16 cellular contexts compared by ENCODE assay signal in the genomic region with DNA sequence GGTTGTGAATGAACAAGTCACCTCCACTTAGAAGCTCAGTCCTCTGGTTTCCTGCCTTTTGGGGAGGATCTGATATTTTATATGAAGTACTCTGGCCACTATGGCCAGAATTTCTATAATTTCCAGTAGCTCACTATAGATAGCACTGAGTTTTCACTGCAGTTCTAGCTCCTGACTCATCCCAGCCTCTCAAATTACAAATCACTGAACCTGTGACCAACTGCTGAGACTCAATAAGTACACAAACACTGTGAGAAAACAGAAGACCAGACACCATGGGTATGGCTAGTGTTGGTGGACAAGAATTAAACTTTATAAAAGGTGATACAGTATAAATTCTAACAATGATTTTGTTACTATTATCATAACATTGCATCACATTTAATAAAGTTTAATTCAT. TPM values are rescaled to one million over a fixed set of nuclear protein-coding genes. Genes with fewer than 3 reads are reported as not detected.
DNase-seq lines count a peak whose midpoint lies in the region; ATAC-seq, FAIRE-seq and TF ChIP-seq lines count a peak whose summit lies in the region.
"Had no signal": no experiment of that assay in that cellular context is flagged by ENCODE, and none has a peak within 500 bp of the region (broad histone marks: within the 10 kb centered on the region; RNA-seq: fewer than 3 reads in every experiment).

No MANE protein-coding gene starts in this region.

- no peak overlapping the region for H3K18ac ChIP-seq in mesendoderm (ENCODE audit: low read length)

- no peak for TF ChIP-seq CTCF in AG10803 (conservative IDR thresholded peaks at IDR 0.05; ENCODE audit: low read length)
- no peak for TF ChIP-seq CTCF in brain microvascular endothelial cell (IDR thresholded peaks at IDR 0.05; ENCODE audit: low read depth, low read length, missing control alignments)

- no peak overlapping the region for H3K23ac ChIP-seq in mesendoderm (ENCODE audit: low read length)

- no peak overlapping the region for H2BK15ac ChIP-seq in mesendoderm (replicated peaks; ENCODE audit: low read depth)

- DNase-seq in AG10803 (ENCODE audit: low read depth) (peak; percentile 34), HTR-8/SVneo (ENCODE audit: insufficient read length, low spot score) (peak; percentile 59), brain microvascular endothelial cell (peak; percentile 85), mesendoderm (peak; percentile 19), substantia nigra (lab: John Stamatoyannopoulos, UW) (no peak), ecto neural progenitor cell (ENCODE audit: low spot score) (no peak)
- DNase-seq in stimulated activated naive CD8-positive, alpha-beta T cell treated with anti-CD3 and anti-CD28 coated beads, Interleukin-15, Interleukin-2, amounts not matched to agents 100 U/mL and 50 U/mL, for 24 hours: no peak
- DNase-seq: activated CD4-positive, alpha-beta memory T cell treated with anti-CD3 and anti-CD28 coated beads for 36 hours; activated naive CD8-positive, alpha-beta T cell treated with anti-CD3 and anti-CD28 coated beads for 36 hours; left cardiac atrium; NCI-H2107; trophoblast cell had no signal

- no peak for FAIRE-seq in HTR-8/SVneo (lab: Jason Lieb, UNC)
- FAIRE-seq: GM12891 had no signal

- H3K27ac ChIP-seq in brain microvascular endothelial cell: peak overlapping the region; percentile 68
- H3K27ac ChIP-seq in mesendoderm (ENCODE audit: low read depth, low read length): no peak overlapping the region
- no peak overlapping the region for H3K27ac ChIP-seq in substantia nigra (ENCODE audit: low read depth, low read length, poor library complexity, severe bottlenecking)
- H3K27ac ChIP-seq: prostate gland had no signal

- H4K8ac ChIP-seq in mesendoderm (ENCODE audit: low read depth, low read length): no peak overlapping the region

- H3K4me3 ChIP-seq in AG10803 (ENCODE audit: low read length) (no peak overlapping the region), brain microvascular endothelial cell (ENCODE audit: low read depth, low read length) (no peak overlapping the region), mesendoderm (ENCODE audit: low read length) (no peak overlapping the region)
- H3K4me3 ChIP-seq: prostate gland had no signal

- no peak for ATAC-seq in HG02973 (IDR thresholded peaks at IDR 0.05; ENCODE audit: unreplicated experiment)
- ATAC-seq in stimulated activated naive CD8-positive, alpha-beta T cell treated with anti-CD3 and anti-CD28 coated beads, Interleukin-15, Interleukin-2, amounts not matched to agents 100 U/mL and 50 U/mL, for 24 hours: no peak
- ATAC-seq: left cardiac atrium had no signal

- no peak overlapping the region for H3K9ac ChIP-seq in mesendoderm (ENCODE audit: low read length)

- no peak overlapping the region for H2BK5ac ChIP-seq in mesendoderm (ENCODE audit: low read length)

- no peak overlapping the region for H3K4me2 ChIP-seq in mesendoderm (ENCODE audit: low read length)

- no peak overlapping the region for H2AK5ac ChIP-seq in mesendoderm (ENCODE audit: low read length)

- H3K36me3 ChIP-seq in brain microvascular endothelial cell (replicated peaks): no peaks in the 10 kb centered on the region
- no peaks in the 10 kb centered on the region for H3K36me3 ChIP-seq in mesendoderm (ENCODE audit: control insufficient read depth, insufficient read depth, low read length)
- H3K36me3 ChIP-seq: prostate gland had no signal

- in situ Hi-C loops in brain microvascular endothelial cell (cut with HindIII; ENCODE audit: low pct_ligation_motif_present, low sequenced_read_pairs): no loop called here

- no peaks in the 10 kb centered on the region for H3K4me1 ChIP-seq in mesendoderm (ENCODE audit: control insufficient read depth, low read depth, low read length)
- H3K4me1 ChIP-seq: prostate gland had no signal

- H3K4ac ChIP-seq in mesendoderm (ENCODE audit: low read depth, low read length): no peak overlapping the region

- no peak overlapping the region for H4K5ac ChIP-seq in mesendoderm (ENCODE audit: low read length)

- no peak overlapping the region for H3K56ac ChIP-seq in mesendoderm (ENCODE audit: low read length)

- H3K27me3 ChIP-seq in brain microvascular endothelial cell (replicated peaks) (no peaks in the 10 kb centered on the region), mesendoderm (ENCODE audit: insufficient read depth, low read length, poor library complexity) (no peaks in the 10 kb centered on the region)

- H3K79me2 ChIP-seq in mesendoderm (ENCODE audit: control insufficient read depth, insufficient read depth, low read length): no peaks in the 10 kb centered on the region

- H2BK120ac ChIP-seq in mesendoderm (ENCODE audit: low read depth, low read length): no peak overlapping the region

- H3K79me1 ChIP-seq in mesendoderm (ENCODE audit: low read length): no peaks in the 10 kb centered on the region

RNA-seq across cellular contexts. Expression of a gene that starts 47.1 kb away (rescaled TPM):
- 0.18 TPM for polyA plus RNA-seq in mesendoderm (2013, experiment 1 of 2)
- 0.28 TPM for polyA plus RNA-seq in mesendoderm (2013, experiment 2 of 2)
- polyA plus RNA-seq: CD14-positive monocyte had no signal

Comparison
In these comparisons a context has a peak if more than half of its experiments do, and no peak if none do; other contexts are left out.
1. DNase-seq: peak in AG10803 (single experiment), HTR-8/SVneo (single experiment), brain microvascular endothelial cell (single experiment) and mesendoderm (single experiment); none in substantia nigra (0 of 49), ecto neural progenitor cell (single experiment) and stimulated activated naive CD8-positive, alpha-beta T cell treated with anti-CD3 and anti-CD28 coated beads, Interleukin-15, Interleukin-2, amounts not matched to agents 100 U/mL and 50 U/mL, for 24 hours (single experiment).